1 cellular context compared by ENCODE assay signal in the genomic region with DNA sequence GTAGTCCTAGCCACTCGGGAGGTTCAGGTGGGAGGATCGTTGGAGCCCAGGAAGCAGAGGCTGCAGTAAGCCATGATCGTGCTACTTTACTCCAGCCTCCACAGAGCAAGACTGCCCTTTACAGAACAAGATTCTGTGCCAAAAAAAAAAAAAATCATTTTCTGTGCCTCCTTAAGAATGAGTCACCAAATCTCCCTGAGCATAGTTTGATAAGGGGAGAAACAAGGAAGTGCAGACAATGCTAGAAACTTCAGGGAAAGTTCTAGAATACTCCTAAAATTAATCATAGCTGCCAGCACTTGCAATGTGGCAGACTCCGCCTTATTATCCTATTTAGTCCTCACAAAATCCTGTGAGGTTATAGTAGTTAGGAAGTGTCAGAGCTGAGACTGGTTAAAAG.
TF ChIP-seq lines count a peak whose summit lies in the region.

No MANE protein-coding gene starts in this region.

TF ChIP-seq in HepG2, 621 proteins besides CTCF, POLR2A, EP300 and RAD21:
- TF ChIP-seq ZNF136 (CRISPR knock-in tag; IDR thresholded peaks at IDR 0.05; ENCODE audit: low read depth) (no peak), ZNF468 (CRISPR knock-in tag; IDR thresholded peaks at IDR 0.05) (no peak), XRCC5 (optimal IDR thresholded peaks at IDR 0.05; ENCODE audit: low read length) (no peak)
TF ChIP-seq in HepG2: peak in this region for 0.
